ENCODE assay signal across 8 cellular contexts in the genomic region with DNA sequence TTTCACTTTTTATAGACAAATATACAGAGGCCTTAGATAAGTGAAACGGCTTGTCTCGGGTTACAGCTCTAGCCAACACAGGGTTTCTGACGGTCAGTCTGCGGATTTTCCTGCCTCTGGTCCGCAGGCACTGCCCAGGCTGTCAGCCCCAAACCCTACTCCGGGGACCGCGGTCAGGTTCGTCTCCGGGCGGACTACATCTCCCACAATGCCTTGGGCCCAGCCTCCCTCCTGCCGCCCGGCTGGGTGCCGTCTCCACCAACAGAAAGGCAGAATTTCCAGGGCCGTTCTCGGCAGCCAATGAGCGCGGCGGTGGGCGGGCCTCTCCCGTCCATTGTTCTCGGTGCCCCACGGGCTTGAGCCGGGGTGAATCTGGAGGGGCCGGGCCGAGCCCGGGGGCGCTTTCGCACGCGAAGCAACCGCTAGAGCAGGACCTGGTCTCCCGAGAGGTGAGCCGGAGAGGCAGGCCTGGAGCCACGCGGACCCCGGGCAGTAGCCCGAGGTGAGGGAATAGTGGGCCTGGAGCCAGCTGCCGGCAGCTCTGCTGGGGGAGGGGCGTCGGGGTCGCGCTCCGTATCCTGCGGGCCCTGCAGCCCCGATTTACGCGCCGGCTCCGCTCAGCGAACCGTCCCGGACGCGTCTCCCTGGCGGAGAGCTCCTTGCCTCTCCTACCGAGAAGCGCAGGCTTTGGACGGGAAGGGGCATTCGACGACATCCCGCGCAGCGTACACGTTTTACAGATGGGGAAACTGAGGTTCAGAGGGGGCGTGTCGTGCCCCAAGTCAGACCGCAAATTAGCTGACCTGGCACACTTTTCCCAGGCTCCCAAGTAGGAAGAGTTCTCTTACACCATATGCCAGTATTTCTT.
A peak's percentile ranks its signal among the peaks of the same experiment; 100 is the strongest.
DNase-seq lines count a peak whose midpoint lies in the region; ATAC-seq and TF ChIP-seq lines count a peak whose summit lies in the region.

A gene (plus strand): TSS at position 323 of the 868 bp plus-strand sequence. CDS start 2,919 bp downstream, outside the sequence.

- no peaks in the 10 kb centered on the region for H3K27me3 Mint-ChIP-seq in central memory CD8-positive, alpha-beta T cell

- H3K4me3 Mint-ChIP-seq in central memory CD8-positive, alpha-beta T cell, result peak within 1 kb of the TSS; percentile 95

- peak within 1 kb of the TSS; percentile 82 for H3K27ac Mint-ChIP-seq in central memory CD8-positive, alpha-beta T cell (ENCODE audit: low read depth)

- ATAC-seq in GM19025 (IDR thresholded peaks at IDR 0.05; ENCODE audit: low read depth, unreplicated experiment) (peak; percentile 90), HG03280 (IDR thresholded peaks at IDR 0.05; ENCODE audit: unreplicated experiment) (peak; percentile 96)
- peak; percentile 96 for ATAC-seq in central memory CD8-positive, alpha-beta T cell (replicated peaks; ENCODE audit: extremely low read depth, poor library complexity, severe bottlenecking)

- peak within 1 kb of the TSS; percentile 81 for H3K4me3 ChIP-seq in AG09309 (ENCODE audit: control insufficient read depth, low read depth, low read length)

- H3K9me3 Mint-ChIP-seq in central memory CD8-positive, alpha-beta T cell, result no peaks in the 10 kb centered on the region

- TF ChIP-seq CTCF in AG09309 (IDR thresholded peaks at IDR 0.05; ENCODE audit: control insufficient read depth, insufficient read depth, low read depth, low read length, missing control alignments), result no peak

- H3K4me1 Mint-ChIP-seq in central memory CD8-positive, alpha-beta T cell, result peaks cover 72% of the 10 kb centered on the region

- peaks cover 2% of the 10 kb centered on the region for H3K36me3 Mint-ChIP-seq in central memory CD8-positive, alpha-beta T cell (ENCODE audit: insufficient read depth)

- peak; percentile 55 for DNase-seq in AG09309 (ENCODE audit: low read depth)
- peak; percentile 92 for DNase-seq in NCI-H345 (lab: John Stamatoyannopoulos, UW)
- DNase-seq in activated CD4-positive, CD25-positive, alpha-beta regulatory T cell treated with anti-CD3 and anti-CD28 coated beads, Interleukin-2, amount 50 U/mL, for 16 hours (ENCODE audit: low read depth, low spot score), result peak; percentile 89
- DNase-seq in central memory CD8-positive, alpha-beta T cell (ENCODE audit: low spot score in 2 of 2), result peak; percentile 86 to 88
- peak; percentile 95 for DNase-seq in iris pigment epithelial cell (ENCODE audit: low read depth)
- peak; percentile 86 to 92 for DNase-seq in stimulated activated CD4-positive, alpha-beta T cell treated with anti-CD3 and anti-CD28 coated beads, Interleukin-12 subunit alpha, Interleukin-12 subunit beta, amount 100 ng/mL, for 24 hours (ENCODE audit: low read depth in 2 of 2)

Comparison
In these comparisons a context has a peak if more than half of its experiments do, and no peak if none do; other contexts are left out.
1. Peak in every context shown above with its lines: DNase-seq, ATAC-seq and H3K4me3 ChIP-seq.